Comparison of ENCODE assay signal across 8 cellular contexts in genomic region chr20:62642666-62643520, GRCh38.
DNase-seq lines count a peak whose midpoint lies in the region; ATAC-seq and TF ChIP-seq lines count a peak whose summit lies in the region.

No MANE protein-coding gene starts in this region.

- DNase-seq in NCI-H1417 (lab: John Stamatoyannopoulos, UW) (peak; percentile 29 to 91 (median 88)), NCI-H1417 treated with DMSO at 0.1 percent for 48 hours (lab: John Stamatoyannopoulos, UW) (no peak), adipocyte (ENCODE audit: low read depth) (peak; percentile 33), NCI-H510A treated with DMSO at 0.1 percent for 48 hours (lab: John Stamatoyannopoulos, UW) (no peak)
- peak; percentile 57 to 68 for DNase-seq in stimulated activated CD4-positive, alpha-beta T cell treated with anti-CD3 and anti-CD28 coated beads, Interleukin-1b, Interleukin-23, amount 100 ng/mL, for 4 hours (ENCODE audit: low read depth in 2 of 2)

- H3K27me3 ChIP-seq in adipocyte (replicated peaks; ENCODE audit: control insufficient read depth, insufficient read depth, low read length): peaks cover 10% of the 10 kb centered on the region
- peaks cover 93% of the 10 kb centered on the region for H3K27me3 ChIP-seq in iPS-20b (ENCODE audit: insufficient read depth, low read length)

- H3K27ac ChIP-seq in iPS-20b (ENCODE audit: low read length): no peak overlapping the region

- no peak overlapping the region for H3K9ac ChIP-seq in adipocyte (ENCODE audit: low read length)
- peak overlapping the region; percentile 25; the same call in 1 of the 2 replicates for H3K9ac ChIP-seq in iPS-20b (ENCODE audit: low read depth, low read length)

- H3K36me3 ChIP-seq in adipocyte (ENCODE audit: control insufficient read depth, insufficient read depth, low read length, severe bottlenecking): no peaks in the 10 kb centered on the region
- no peaks in the 10 kb centered on the region for H3K36me3 ChIP-seq in iPS-20b (ENCODE audit: insufficient read depth, low read depth, low read length)

- H3K4me3 ChIP-seq in adipocyte (ENCODE audit: low read length) (peak overlapping the region; percentile 74), iPS-20b (ENCODE audit: low read length) (peak overlapping the region; percentile 68; the same call in 1 of the 2 replicates)

- ATAC-seq in HG03175 (IDR thresholded peaks at IDR 0.05; ENCODE audit: unreplicated experiment) (peak; percentile 21), SK-N-SH treated with all-trans-retinoic acid at 6 μM for 48 hours (peak; percentile 9; the same call in 2 of the 3 replicates)

- H3K9me3 ChIP-seq in adipocyte (ENCODE audit: control insufficient read depth, low read length) (no peaks in the 10 kb centered on the region), iPS-20b (ENCODE audit: insufficient read depth, low read depth, low read length) (no peaks in the 10 kb centered on the region)

- H3K4me1 ChIP-seq in adipocyte (ENCODE audit: control insufficient read depth, insufficient read depth, low read length): peaks cover 22% of the 10 kb centered on the region
- H3K4me1 ChIP-seq in iPS-20b (ENCODE audit: insufficient read depth, low read length): no peaks in the 10 kb centered on the region; the same call in 1 of the 2 replicates

TF ChIP-seq in SK-N-SH treated with all-trans-retinoic acid at 6 μM for 48 hours, 23 proteins besides CTCF, POLR2A, EP300 and RAD21:
- TF ChIP-seq POU6F1 (CRISPR knock-in tag; IDR thresholded peaks at IDR 0.05; ENCODE audit: borderline replicate concordance, low read depth): no peak
- no peak for TF ChIP-seq OSR1 (CRISPR knock-in tag; IDR thresholded peaks at IDR 0.05)
- no peak for TF ChIP-seq PPARA (CRISPR knock-in tag; IDR thresholded peaks at IDR 0.05; ENCODE audit: borderline replicate concordance)
- TF ChIP-seq TCF4 (CRISPR knock-in tag; IDR thresholded peaks at IDR 0.05; ENCODE audit: borderline replicate concordance): no peak
- no peak for TF ChIP-seq CSRNP3 (CRISPR knock-in tag; IDR thresholded peaks at IDR 0.05)
- no peak for TF ChIP-seq ZNF565 (CRISPR knock-in tag; conservative IDR thresholded peaks at IDR 0.05; ENCODE audit: low read depth)
- no peak for TF ChIP-seq ESRRG (CRISPR knock-in tag; IDR thresholded peaks at IDR 0.05)
- no peak for TF ChIP-seq CREB5 (CRISPR knock-in tag; IDR thresholded peaks at IDR 0.05; ENCODE audit: low read depth)

Comparison
In these comparisons a context has a peak if more than half of its experiments do, and no peak if none do; other contexts are left out.
1. DNase-seq: peak in NCI-H1417 (3 of 3), adipocyte (single experiment) and stimulated activated CD4-positive, alpha-beta T cell treated with anti-CD3 and anti-CD28 coated beads, Interleukin-1b, Interleukin-23, amount 100 ng/mL, for 4 hours (2 of 2); none in NCI-H1417 treated with DMSO at 0.1 percent for 48 hours (single experiment) and NCI-H510A treated with DMSO at 0.1 percent for 48 hours (single experiment).